Comparison of ENCODE assay signal across 14 cellular contexts in genomic region chr4:187997991-187998390, GRCh38. TPM values are rescaled to one million over a fixed set of nuclear protein-coding genes. Genes with fewer than 3 reads are reported as not detected.
"Had no signal": no experiment of that assay in that cellular context is flagged by ENCODE, and none has a peak within 500 bp of the region (broad histone marks: within the 10 kb centered on the region; RNA-seq: fewer than 3 reads in every experiment).

No MANE protein-coding gene starts in this region.

RNA-seq across cellular contexts. Expression of gene ZFP42, which starts 2.4 kb away (rescaled TPM):
- total RNA-seq: activated B cell treated with CpG ODN at 0.5 μM for 24 hours; activated CD4-positive, alpha-beta memory T cell treated with anti-CD3 and anti-CD28 coated beads for 36 hours; activated naive CD4-positive, alpha-beta T cell treated with anti-CD3 and anti-CD28 coated beads for 36 hours; activated naive CD4-positive, alpha-beta T cell treated with anti-CD3 and anti-CD28 coated beads, Interleukin-2, amount 50 U/mL, for 72 hours; activated T-cell treated with anti-CD3 and anti-CD28 coated beads, Interleukin-2, amount 50 U/mL, for 4 hours; breast epithelium; cardiac septum; OCI-LY7; PC-9; Right ventricle myocardium inferior; SK-MEL-5; T-cell; T-helper 17 cell had no signal
- polyA plus RNA-seq: adrenal gland had no signal
